8 cellular contexts compared by ENCODE assay signal in genomic region chr19:3500429-3501101, GRCh38. TPM values are rescaled to one million over a fixed set of nuclear protein-coding genes. Genes with fewer than 3 reads are reported as not detected.
DNase-seq lines count a peak whose midpoint lies in the region; ATAC-seq and TF ChIP-seq lines count a peak whose summit lies in the region.

DOHH (minus strand) TSS chr19:3500674; CDS start chr19:3496814, 3,860 bp downstream.

- ATAC-seq in HG02642 (IDR thresholded peaks at IDR 0.05; ENCODE audit: poor library complexity, unreplicated experiment), result peak; percentile 89
- peak; percentile 87 for ATAC-seq in activated naive CD8-positive, alpha-beta T cell treated with anti-CD3 and anti-CD28 coated beads, Interleukin-2, amount 10 ng/mL, durations not matched to agents 7 days and 5 days (ENCODE audit: low read depth)
- ATAC-seq in Right ventricle myocardium inferior, result peak; percentile 94

- H3K79me2 ChIP-seq in SU-DHL-6 (ENCODE audit: insufficient read depth, low read length), result peaks cover 31% of the 10 kb centered on the region

- peak within 1 kb of the TSS; percentile 89 for H2AFZ ChIP-seq in SU-DHL-6 (ENCODE audit: low read depth, low read length, severe bottlenecking)

- peaks cover 4% of the 10 kb centered on the region for H3K4me1 ChIP-seq in ovary (ENCODE audit: insufficient read depth)
- H3K4me1 ChIP-seq in tibial artery, result peaks cover 0 to 26% (median 16%) of the 10 kb centered on the region in 4 donors

- peak within 1 kb of the TSS; percentile 82 for H3K9ac ChIP-seq in SU-DHL-6 (ENCODE audit: low read length)

- H3K4me3 ChIP-seq in SU-DHL-6 (ENCODE audit: insufficient read depth, low read length, poor library complexity, severe bottlenecking) (peak within 1 kb of the TSS; percentile 95), ovary (peak within 1 kb of the TSS; percentile 83), tibial artery (peak within 1 kb of the TSS; percentile 73 to 81)

- no peak for TF ChIP-seq EP300 in ovary (IDR thresholded peaks at IDR 0.05)

- TF ChIP-seq POLR2A in ovary (IDR thresholded peaks at IDR 0.05), result peak; percentile 63

- intact Hi-C loops in Right ventricle myocardium inferior (cut with DNase I), result no loop called here
- intact Hi-C loops in ovary (cut with DNase I), result no loop called here
- intact Hi-C loops in tibial artery (cut with DNase I; ENCODE audit: low total_unique reads), result no loop called here

- no peak for TF ChIP-seq CTCF in GM10266 (IDR thresholded peaks at IDR 0.05; ENCODE audit: control insufficient read depth, insufficient read depth, low read depth, missing control alignments)
- TF ChIP-seq CTCF in SU-DHL-6 (IDR thresholded peaks at IDR 0.05; ENCODE audit: insufficient read depth, low read length, poor library complexity, severe bottlenecking), result no peak
- peak in 1 of 3 donors; percentile 36 for TF ChIP-seq CTCF in ovary (IDR thresholded peaks at IDR 0.05)
- TF ChIP-seq CTCF in tibial artery (IDR thresholded peaks at IDR 0.05), result peak in 1 of 2 experiments; percentile 5

- no peaks in the 10 kb centered on the region for H3K27me3 Mint-ChIP-seq in activated naive CD8-positive, alpha-beta T cell treated with anti-CD3 and anti-CD28 coated beads, Interleukin-2, amount 10 ng/mL, durations not matched to agents 7 days and 5 days

- POLR2A ChIA-PET in activated naive CD8-positive, alpha-beta T cell treated with anti-CD3 and anti-CD28 coated beads, Interleukin-2, amount 10 ng/mL, durations not matched to agents 7 days and 5 days (lab: Charles Lee), result interaction anchor here (0.6 to 1.6 kb wide), 2 partner anchors 21 to 225 kb away, joined by 3 to 4 read pairs; partner anchors contain the start of gene SMIM24

- H3K9me2 ChIP-seq in SU-DHL-6 (replicated peaks; ENCODE audit: insufficient read depth, low read length), result no peaks in the 10 kb centered on the region

- no peaks in the 10 kb centered on the region; the same call in 1 of the 2 replicates for H3F3A ChIP-seq in SU-DHL-6 (ENCODE audit: insufficient read depth)

- peak within 1 kb of the TSS; percentile 76 for H3K27ac ChIP-seq in SU-DHL-6 (ENCODE audit: low read depth, low read length)
- H3K27ac ChIP-seq in ovary, result peak within 1 kb of the TSS; percentile 82 to 91
- peak within 1 kb of the TSS; percentile 73 to 84 for H3K27ac ChIP-seq in tibial artery

- peaks cover 19% of the 10 kb centered on the region for H3K4me1 Mint-ChIP-seq in activated naive CD8-positive, alpha-beta T cell treated with anti-CD3 and anti-CD28 coated beads, Interleukin-2, amount 10 ng/mL, durations not matched to agents 7 days and 5 days

- H4K20me1 ChIP-seq in SU-DHL-6 (ENCODE audit: low read depth, low read length), result no peaks in the 10 kb centered on the region

- peak within 1 kb of the TSS; percentile 98 for H3K27ac Mint-ChIP-seq in activated naive CD8-positive, alpha-beta T cell treated with anti-CD3 and anti-CD28 coated beads, Interleukin-2, amount 10 ng/mL, durations not matched to agents 7 days and 5 days

- H3K9me3 ChIP-seq in SU-DHL-6 (ENCODE audit: insufficient read depth, low read length) (no peaks in the 10 kb centered on the region), ovary (no peaks in the 10 kb centered on the region), tibial artery (no peaks in the 10 kb centered on the region)

- H3K27me3 ChIP-seq in SU-DHL-6 (ENCODE audit: low read length) (no peaks in the 10 kb centered on the region), ovary (no peaks in the 10 kb centered on the region), tibial artery (no peaks in the 10 kb centered on the region)

- H3K4me3 Mint-ChIP-seq in activated naive CD8-positive, alpha-beta T cell treated with anti-CD3 and anti-CD28 coated beads, Interleukin-2, amount 10 ng/mL, durations not matched to agents 7 days and 5 days, result peak within 1 kb of the TSS; percentile 93

- peak within 1 kb of the TSS; percentile 98 for H3K4me2 ChIP-seq in SU-DHL-6 (ENCODE audit: low read depth, low read length, poor library complexity, severe bottlenecking)

- peaks cover 7% of the 10 kb centered on the region for H3K36me3 Mint-ChIP-seq in activated naive CD8-positive, alpha-beta T cell treated with anti-CD3 and anti-CD28 coated beads, Interleukin-2, amount 10 ng/mL, durations not matched to agents 7 days and 5 days

- peak; percentile 97 for DNase-seq in GM10266 (ENCODE audit: extremely low spot score)
- peak; percentile 95 for DNase-seq in NCI-H128 (lab: John Stamatoyannopoulos, UW; ENCODE audit: unreplicated experiment)
- DNase-seq in activated naive CD8-positive, alpha-beta T cell treated with anti-CD3 and anti-CD28 coated beads, Interleukin-2, amount 10 ng/mL, durations not matched to agents 7 days and 5 days, result peak; percentile 95
- peak; percentile 97 for DNase-seq in Right ventricle myocardium inferior (ENCODE audit: missing footprints)
- DNase-seq in ovary, result peak; percentile 95 to 96 (median 96)
- DNase-seq in tibial artery, result peak; percentile 93 to 96

- WGBS in ovary, 3 donors, result 0% methylated on average over 52 of the region's 52 CpGs

- H3K9me3 Mint-ChIP-seq in activated naive CD8-positive, alpha-beta T cell treated with anti-CD3 and anti-CD28 coated beads, Interleukin-2, amount 10 ng/mL, durations not matched to agents 7 days and 5 days, result no peaks in the 10 kb centered on the region

- H3K36me3 ChIP-seq in SU-DHL-6 (ENCODE audit: low read length) (no peaks in the 10 kb centered on the region), ovary (no peaks in the 10 kb centered on the region), tibial artery (peaks cover 11 to 16% (median 12%) of the 10 kb centered on the region in 3 donors)

RNA-seq across cellular contexts. Expression of gene DOHH, which starts in this region (rescaled TPM):
- 10 to 100 TPM in 1 of 2 experiments, 1 to 10 TPM in 1; 9.9 to 12.1 TPM for total RNA-seq in activated naive CD8-positive, alpha-beta T cell treated with anti-CD3 and anti-CD28 coated beads, Interleukin-2, amount 10 ng/mL, durations not matched to agents 7 days and 5 days
- total RNA-seq in Right ventricle myocardium inferior, result 11.1 TPM
- total RNA-seq in ovary, result 10 to 100 TPM in 3 of 7 donors, 1 to 10 TPM in 4; 7.1 to 14.5 (median 8.0) TPM
- polyA plus RNA-seq in ovary, result 1 to 10 TPM in 1 of 2 donors, not detected in 1; 9.1 TPM

Comparison
In these comparisons a context has a peak if more than half of its experiments do, and no peak if none do; other contexts are left out.
1. Peak in every context shown above with its lines: DNase-seq, ATAC-seq, H3K4me3 ChIP-seq and H3K27ac ChIP-seq.